Comparison of ENCODE assay signal across 7 cellular contexts in the genomic region with DNA sequence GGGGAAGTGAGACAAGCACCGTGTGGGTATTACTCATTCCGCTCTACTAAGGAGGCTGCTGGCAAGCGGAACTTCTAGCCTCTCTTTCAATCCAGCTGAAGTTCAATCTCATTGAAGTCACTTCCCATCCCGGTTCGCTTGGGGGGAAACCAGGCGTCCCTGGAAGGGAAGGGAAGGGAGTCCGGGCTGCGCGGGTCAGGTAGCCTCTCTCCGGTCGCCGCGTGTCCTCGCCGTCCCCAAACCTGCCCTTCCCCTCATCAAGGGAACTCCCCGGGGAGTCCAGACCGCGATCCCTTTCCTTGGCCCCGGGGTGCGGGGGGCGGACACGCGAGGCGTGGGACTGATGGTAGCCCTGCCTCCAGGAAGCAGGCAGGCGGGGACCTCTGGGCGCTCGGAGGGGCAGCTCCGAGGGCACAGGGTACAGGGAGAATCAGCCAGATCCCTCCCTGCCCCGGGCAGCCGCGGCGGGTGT. TPM values are rescaled to one million over a fixed set of nuclear protein-coding genes. Genes with fewer than 3 reads are reported as not detected.
A peak's percentile ranks its signal among the peaks of the same experiment; 100 is the strongest.
DNase-seq lines count a peak whose midpoint lies in the region; ATAC-seq and TF ChIP-seq lines count a peak whose summit lies in the region.

No MANE protein-coding gene starts in this region.

- H3K9me3 ChIP-seq in H9 (ENCODE audit: control insufficient read depth, low read depth, low read length) (no peaks in the 10 kb centered on the region), right lobe of liver (no peaks in the 10 kb centered on the region)

- peak overlapping the region; percentile 95 to 98 for H3K4me3 Mint-ChIP-seq in H9

- peak overlapping the region; percentile 95 for H3K4me2 ChIP-seq in H9 (ENCODE audit: insufficient read depth, insufficient read length, low read length)

- H2BK20ac ChIP-seq in H9 (ENCODE audit: low read depth, low read length, poor library complexity, severe bottlenecking): no peak overlapping the region

- H3T11ph ChIP-seq in H9 (ENCODE audit: low read length): no peak overlapping the region

- in situ Hi-C loops in GM13976 (cut with MboI; ENCODE audit: low sequenced_read_pairs, unreplicated experiment): no loop called here

- no peak overlapping the region for H2AK5ac ChIP-seq in H9 (ENCODE audit: insufficient read length, low read length)

- H2BK120ac ChIP-seq in H9 (ENCODE audit: low read depth, low read length, poor library complexity, severe bottlenecking): no peak overlapping the region

- no peak overlapping the region for H2BK5ac ChIP-seq in H9 (ENCODE audit: insufficient read length, low read length)

- no peak overlapping the region for H4K5ac ChIP-seq in H9 (ENCODE audit: insufficient read length, low read depth, low read length)

- H2AFZ ChIP-seq in H9 (ENCODE audit: low read length): no peak overlapping the region

- no peak overlapping the region for H4K91ac ChIP-seq in H9 (ENCODE audit: insufficient read length, low read depth, low read length)

- intact Hi-C loops in right lobe of liver (cut with DNase I): no loop called here

- no peaks in the 10 kb centered on the region; a peak in 2 of 5 replicates for H3K9me3 Mint-ChIP-seq in H9

- no peaks in the 10 kb centered on the region for H3K79me2 ChIP-seq in H9 (ENCODE audit: insufficient read depth, low read length)

- H3K4me1 ChIP-seq in H9 (ENCODE audit: insufficient read depth, low read length) (no peaks in the 10 kb centered on the region), right lobe of liver (peaks cover 0 to 28% (median 2%) of the 10 kb centered on the region in 4 donors)

- no peak overlapping the region for H3K27ac ChIP-seq in H9 (ENCODE audit: insufficient read length, low read depth, low read length)
- H3K27ac ChIP-seq in right lobe of liver: peak overlapping the region; percentile 80 to 97 (median 96)

- H3K36me3 ChIP-seq in right lobe of liver: no peaks in the 10 kb centered on the region

- WGBS in H9 (ENCODE audit: extremely low coverage, insufficient read length, low lambda C conversion rate): no CpG with 5 or more reads among the region's 32 CpGs
- WGBS in right lobe of liver (ENCODE audit: insufficient coverage, low coverage, low lambda C conversion rate, missing lambda C conversion rate): 0% methylated on average over 1 of the region's 32 CpGs

- no peak overlapping the region for H4K8ac ChIP-seq in H9 (replicated peaks; ENCODE audit: insufficient read length, low read depth, low read length)

- H2BK12ac ChIP-seq in H9 (ENCODE audit: insufficient read length, low read depth, low read length): no peak overlapping the region

- no peaks in the 10 kb centered on the region for H3K79me1 ChIP-seq in H9 (ENCODE audit: insufficient read depth, low read depth, low read length, poor library complexity, severe bottlenecking)

- peaks cover 23% of the 10 kb centered on the region for H3K27me3 ChIP-seq in H9 (ENCODE audit: insufficient read depth, low read length)
- H3K27me3 ChIP-seq in right lobe of liver: no peaks in the 10 kb centered on the region

- H3K14ac ChIP-seq in H9 (ENCODE audit: insufficient read depth, low read length): no peak overlapping the region; the same call in 1 of the 2 replicates

- peaks cover 0 to 2% (median 0%) of the 10 kb centered on the region in 3 experiments; a peak in 2 of 7 replicates for H3K36me3 Mint-ChIP-seq in H9 (ENCODE audit: insufficient read depth in 1 of 3, low read depth in 3 of 3)

- no peak overlapping the region for H3K4ac ChIP-seq in H9 (ENCODE audit: low read depth, low read length)

- no peaks in the 10 kb centered on the region for H4K20me1 ChIP-seq in H9 (ENCODE audit: control insufficient read depth, insufficient read depth, insufficient read length)

- DNase-seq in GM13976 (ENCODE audit: low spot score) (peak; percentile 86), H9 (peak; percentile 44), M059J (ENCODE audit: low read depth) (peak; percentile 67), cortex of kidney (lab: John Stamatoyannopoulos, UW) (peak; percentile 33), right lobe of liver (peak; percentile 74 to 86 (median 84))
- peak; percentile 61 for DNase-seq in activated CD4-positive, alpha-beta T cell treated with anti-CD3 and anti-CD28 coated beads for 1 hour
- peak; percentile 14 for DNase-seq in stimulated activated CD8-positive, alpha-beta memory T cell treated with anti-CD3 and anti-CD28 coated beads, Interleukin-15, amount 100 ng/mL, for 24 hours (ENCODE audit: low read depth)

- TF ChIP-seq POLR2A in right lobe of liver (IDR thresholded peaks at IDR 0.05): peak; percentile 57

- H3K4me1 Mint-ChIP-seq in H9: peaks cover 16 to 19% of the 10 kb centered on the region in 2 experiments

- no peak overlapping the region; a peak in 1 of 7 replicates for H3K27ac Mint-ChIP-seq in H9

- H3K56ac ChIP-seq in H9 (ENCODE audit: insufficient read length, low read depth, low read length): no peak overlapping the region

- ATAC-seq in right lobe of liver: peak; percentile 66 to 81 (median 74)

- peaks cover 78% of the 10 kb centered on the region for H3K27me3 Mint-ChIP-seq in H9 (ENCODE audit: low read depth)

- no peak overlapping the region for H3K23ac ChIP-seq in H9 (ENCODE audit: insufficient read length, low read depth, low read length)

- no peak overlapping the region for H3K18ac ChIP-seq in H9 (ENCODE audit: insufficient read length, low read depth, low read length)

- TF ChIP-seq CTCF in GM13976 (IDR thresholded peaks at IDR 0.05; ENCODE audit: borderline replicate concordance, control extremely low read depth, extremely low read depth, insufficient read depth, missing control alignments): no peak
- TF ChIP-seq CTCF in H9 (conservative IDR thresholded peaks at IDR 0.05): no peak
- no peak for TF ChIP-seq CTCF in right lobe of liver (IDR thresholded peaks at IDR 0.05)

- no peak overlapping the region for H3K9ac ChIP-seq in H9 (ENCODE audit: extremely low read depth, insufficient read length, low read length)

- H3K4me3 ChIP-seq in right lobe of liver: peak overlapping the region; percentile 87 to 96 (median 88)

- H2BK15ac ChIP-seq in H9 (ENCODE audit: low read depth, low read length): no peak overlapping the region

- peaks cover 16% of the 10 kb centered on the region for H3K23me2 ChIP-seq in H9 (ENCODE audit: insufficient read length, low read depth, low read length, poor library complexity, severe bottlenecking)

RNA-seq across cellular contexts. Expression of a gene that starts 0.6 kb away (rescaled TPM):
- 0.11 and 0.39 TPM in 2 replicates for total RNA-seq in H9 (2021)
- total RNA-seq in M059J (2014; rRNA removed; shearing (Covaris generic)): 14.4 and 17.6 TPM in 2 replicates
- 10 to 100 TPM in 5 of 6 experiments, 1 to 10 TPM in 1; 10.0 to 17.6 (median 13.6) TPM for total RNA-seq in right lobe of liver

Comparison
In these comparisons a context has a peak if more than half of its experiments do, and no peak if none do; other contexts are left out.
1. DNase-seq: peak in every context shown above with its lines; median percentile 86 in GM13976; 84 in right lobe of liver; 67 in M059J; 61 in activated CD4-positive, alpha-beta T cell treated with anti-CD3 and anti-CD28 coated beads for 1 hour; 44 in H9; 33 in cortex of kidney; 14 in stimulated activated CD8-positive, alpha-beta memory T cell treated with anti-CD3 and anti-CD28 coated beads, Interleukin-15, amount 100 ng/mL, for 24 hours.